In genomic region chr17:39954876-39955275, GRCh38 we compare ENCODE assay signal across 1 cellular context.
TF ChIP-seq lines count a peak whose summit lies in the region.

No MANE protein-coding gene starts in this region.

TF ChIP-seq in H1, 55 proteins besides CTCF, POLR2A, EP300 and RAD21:
- TF ChIP-seq POLR2AphosphoS5 (IDR thresholded peaks at IDR 0.05; ENCODE audit: low read depth, low read length), result no peak
- no peak for TF ChIP-seq CHD1 (IDR thresholded peaks at IDR 0.05; ENCODE audit: low read depth, low read length)
- TF ChIP-seq PHF8 (conservative IDR thresholded peaks at IDR 0.05; ENCODE audit: low read depth, low read length), result no peak
- no peak for TF ChIP-seq POU5F1 (IDR thresholded peaks at IDR 0.05; ENCODE audit: low read depth, low read length)
- no peak for TF ChIP-seq SAP30 (IDR thresholded peaks at IDR 0.05; ENCODE audit: insufficient read depth, insufficient replicate concordance, low read length)
